Comparison of ENCODE assay signal across 2 cellular contexts in genomic region chr5:126488362-126489065, GRCh38.
TF ChIP-seq lines count a peak whose summit lies in the region.

No MANE protein-coding gene starts in this region.

TF ChIP-seq in SK-N-SH, 30 proteins besides CTCF, POLR2A, EP300 and RAD21 (continued from another document):
- TF ChIP-seq TEAD4 (IDR thresholded peaks at IDR 0.05; ENCODE audit: borderline replicate concordance, insufficient read depth) (no peak), YY1 (IDR thresholded peaks at IDR 0.05; ENCODE audit: low read depth) (no peak), USF2 (IDR thresholded peaks at IDR 0.05; ENCODE audit: borderline replicate concordance, low read depth, low read length) (no peak), GABPA (IDR thresholded peaks at IDR 0.05; ENCODE audit: low read depth) (no peak), MEF2A (IDR thresholded peaks at IDR 0.05; ENCODE audit: borderline replicate concordance, low read depth) (no peak), POLR2AphosphoS5 (IDR thresholded peaks at IDR 0.05; ENCODE audit: low read depth, low read length) (no peak), RXRA (IDR thresholded peaks at IDR 0.05; ENCODE audit: borderline replicate concordance, low read depth) (no peak), FOXJ3 (CRISPR knock-in tag; IDR thresholded peaks at IDR 0.05) (no peak), PBX3 (IDR thresholded peaks at IDR 0.05) (no peak), TAF1 (IDR thresholded peaks at IDR 0.05; ENCODE audit: borderline replicate concordance, low read depth, low read length) (no peak)

TF ChIP-seq in SK-N-SH treated with all-trans-retinoic acid at 6 μM for 48 hours, 23 proteins besides CTCF, POLR2A, EP300 and RAD21 (continued from another document):
- TF ChIP-seq CSRNP3 (CRISPR knock-in tag; IDR thresholded peaks at IDR 0.05), result no peak
